ENCODE assay signal across 17 cellular contexts in the genomic region with DNA sequence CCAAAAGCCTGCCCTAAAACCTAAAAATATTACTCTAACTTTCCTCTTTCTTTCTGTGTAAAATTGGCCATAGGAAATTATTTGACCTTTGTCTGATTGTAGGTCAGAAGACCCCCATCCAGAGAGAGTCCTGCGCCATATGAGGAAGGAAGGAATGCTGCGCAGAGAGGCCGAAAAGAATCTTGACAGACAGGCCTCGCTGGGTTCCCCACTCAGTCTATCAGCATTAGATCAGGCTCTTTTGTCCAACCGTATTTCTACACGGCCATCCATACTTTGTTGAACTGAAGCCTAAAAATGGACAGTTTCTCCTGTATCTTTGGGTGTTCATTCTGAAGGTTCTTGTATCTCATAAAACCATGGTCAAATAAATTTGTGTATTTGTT. TPM values are rescaled to one million over a fixed set of nuclear protein-coding genes. Genes with fewer than 3 reads are reported as not detected.
A peak's percentile ranks its signal among the peaks of the same experiment; 100 is the strongest.
DNase-seq lines count a peak whose midpoint lies in the region; ATAC-seq and TF ChIP-seq lines count a peak whose summit lies in the region.
"Had no signal": no experiment of that assay in that cellular context is flagged by ENCODE, and none has a peak within 500 bp of the region (broad histone marks: within the 10 kb centered on the region; RNA-seq: fewer than 3 reads in every experiment).

No MANE protein-coding gene starts in this region.

- no peaks in the 10 kb centered on the region for H3K79me2 ChIP-seq in hepatocyte
- no peaks in the 10 kb centered on the region for H3K79me2 ChIP-seq in Karpas-422 (ENCODE audit: low read length)

- ATAC-seq in psoas muscle (peak in 3 of 4 donors; percentile 2 to 11 (median 5)), upper lobe of left lung (ENCODE audit: low FRiP score in 2 of 2) (no peak), HG02970 (IDR thresholded peaks at IDR 0.05; ENCODE audit: low FRiP score, unreplicated experiment) (no peak)
- ATAC-seq: A549 had no signal

- BruUV-seq in Caco-2 (replicated peaks; lab: Mats Ljungman, UMichigan): no TSS peak

- WGBS in hepatocyte (ENCODE audit: low lambda C conversion rate, missing lambda C conversion rate): 89% methylated on average over 6 of the region's 6 CpGs
- WGBS in psoas muscle, 3 donors: 57 to 84% (median 66%) methylated on average over 6 of the region's 6 CpGs
- WGBS in upper lobe of left lung, 2 donors: 84 to 93% methylated on average over 6 of the region's 6 CpGs

- peak overlapping the region; percentile 91 for H3K27ac ChIP-seq in hepatocyte
- H3K27ac ChIP-seq in psoas muscle: peak overlapping the region; percentile 88
- H3K27ac ChIP-seq in Karpas-422 (ENCODE audit: low read length): no peak overlapping the region
- H3K27ac ChIP-seq in upper lobe of left lung: no peak overlapping the region
- H3K27ac ChIP-seq: A549, C4-2B had no signal

- H3K27ac Mint-ChIP-seq in Caco-2 (ENCODE audit: unreplicated experiment): peak overlapping the region; percentile 46
- H3K27ac Mint-ChIP-seq: CD4-positive, alpha-beta memory T cell had no signal

- H3K4me2 ChIP-seq in hepatocyte (no peak overlapping the region), Karpas-422 (ENCODE audit: low read depth, low read length, poor library complexity, severe bottlenecking) (no peak overlapping the region)
- H3K4me2 ChIP-seq: A549 had no signal

- CTCF ChIA-PET in Caco-2 (lab: Charles Lee): no interaction called here

- H3K4me3 Mint-ChIP-seq in Caco-2 (ENCODE audit: unreplicated experiment): no peak overlapping the region
- H3K4me3 Mint-ChIP-seq: CD4-positive, alpha-beta memory T cell had no signal

- intact Hi-C loops in Caco-2 (cut with micrococcal nuclease; ENCODE audit: unreplicated experiment) (no loop called here), psoas muscle (cut with DNase I) (no loop called here)

- no peaks in the 10 kb centered on the region for H3K27me3 ChIP-seq in Caco-2 (replicated peaks; ENCODE audit: control insufficient read depth, insufficient read depth, low read length)
- peaks cover 35% of the 10 kb centered on the region for H3K27me3 ChIP-seq in hepatocyte
- peaks cover 0 to 6% (median 0%) of the 10 kb centered on the region in 3 donors for H3K27me3 ChIP-seq in psoas muscle (ENCODE audit: insufficient read depth in 3 of 3, low read length in 2 of 3)
- H3K27me3 ChIP-seq in Karpas-422 (ENCODE audit: low read length): no peaks in the 10 kb centered on the region
- H3K27me3 ChIP-seq in upper lobe of left lung: peaks cover 2 to 25% (median 13%) of the 10 kb centered on the region in 4 donors

- H4K20me1 ChIP-seq in hepatocyte (ENCODE audit: insufficient read depth, poor library complexity, severe bottlenecking): no peaks in the 10 kb centered on the region
- no peaks in the 10 kb centered on the region for H4K20me1 ChIP-seq in Karpas-422 (ENCODE audit: insufficient read depth, low read depth, low read length)

- H2AFZ ChIP-seq in hepatocyte (no peak overlapping the region), Karpas-422 (ENCODE audit: low read length) (no peak overlapping the region)

- no peak for DNase-seq in Caco-2
- peak; percentile 28 for DNase-seq in ELF-1 (ENCODE audit: low read depth, low spot score)
- no peak for DNase-seq in hepatocyte (ENCODE audit: low spot score)
- no peak for DNase-seq in psoas muscle
- no peak for DNase-seq in Karpas-422
- no peak for DNase-seq in upper lobe of left lung
- DNase-seq: BE2C; CD4-positive, alpha-beta memory T cell; DMS153; DMS79 treated with DMSO at 0.1 percent for 48 hours; GDM1 had no signal

- no peaks in the 10 kb centered on the region for H3K36me3 ChIP-seq in Caco-2 (ENCODE audit: control insufficient read depth, insufficient read depth, low read length)
- no peaks in the 10 kb centered on the region for H3K36me3 ChIP-seq in hepatocyte (replicated peaks; ENCODE audit: insufficient read depth, low read depth)
- H3K36me3 ChIP-seq in psoas muscle (ENCODE audit: insufficient read depth in 1 of 2, low read depth in 1 of 2): peaks cover 6 to 46% of the 10 kb centered on the region in 2 donors
- H3K36me3 ChIP-seq in Karpas-422 (ENCODE audit: insufficient read depth, low read length): no peaks in the 10 kb centered on the region
- H3K36me3 ChIP-seq in upper lobe of left lung: no peaks in the 10 kb centered on the region
- H3K36me3 ChIP-seq: BE2C, HAP-1 had no signal

- H3K4me3 ChIP-seq in Caco-2 (ENCODE audit: low read depth, low read length): no peak overlapping the region
- H3K4me3 ChIP-seq in hepatocyte: no peak overlapping the region
- no peak overlapping the region for H3K4me3 ChIP-seq in psoas muscle
- no peak overlapping the region for H3K4me3 ChIP-seq in Karpas-422 (ENCODE audit: low read length)
- H3K4me3 ChIP-seq in upper lobe of left lung: no peak overlapping the region
- H3K4me3 ChIP-seq: A549, HAP-1 had no signal

- H3K4me1 ChIP-seq in Caco-2 (peaks cover 37% of the 10 kb centered on the region), hepatocyte (ENCODE audit: insufficient read depth) (peaks cover 24% of the 10 kb centered on the region), psoas muscle (peaks cover 14% of the 10 kb centered on the region), Karpas-422 (ENCODE audit: low read length) (no peaks in the 10 kb centered on the region), upper lobe of left lung (peaks cover 8 to 16% (median 12%) of the 10 kb centered on the region in 4 donors)
- H3K4me1 ChIP-seq: BE2C, HAP-1 had no signal

- H3K9ac ChIP-seq in Karpas-422 (ENCODE audit: low read length): no peak overlapping the region

- POLR2A ChIA-PET in Caco-2 (lab: Charles Lee): no interaction called here

- TF ChIP-seq CTCF in Caco-2 (IDR thresholded peaks at IDR 0.05; ENCODE audit: insufficient read depth in 1 of 2, low read depth in 1 of 2, low read length in 1 of 2, severe bottlenecking in 1 of 2, unreplicated experiment in 1 of 2) (no peak), hepatocyte (IDR thresholded peaks at IDR 0.05; ENCODE audit: poor library complexity) (no peak), psoas muscle (IDR thresholded peaks at IDR 0.05) (no peak), upper lobe of left lung (IDR thresholded peaks at IDR 0.05) (no peak)

- H3K9me2 ChIP-seq in hepatocyte (replicated peaks; ENCODE audit: insufficient read depth): no peaks in the 10 kb centered on the region
- H3K9me2 ChIP-seq in Karpas-422 (replicated peaks; ENCODE audit: insufficient read depth, low read length): no peaks in the 10 kb centered on the region

- H3K36me3 Mint-ChIP-seq in Caco-2 (ENCODE audit: insufficient read depth, unreplicated experiment): no peaks in the 10 kb centered on the region
- H3K36me3 Mint-ChIP-seq: CD4-positive, alpha-beta memory T cell had no signal

- no peaks in the 10 kb centered on the region for H3K9me3 Mint-ChIP-seq in Caco-2 (ENCODE audit: unreplicated experiment)
- H3K9me3 Mint-ChIP-seq: CD4-positive, alpha-beta memory T cell had no signal

- peaks cover 20% of the 10 kb centered on the region for H3K4me1 Mint-ChIP-seq in Caco-2 (ENCODE audit: low read depth, unreplicated experiment)

- TF ChIP-seq EP300 in upper lobe of left lung (IDR thresholded peaks at IDR 0.05): no peak

- TF ChIP-seq POLR2A in upper lobe of left lung (IDR thresholded peaks at IDR 0.05): no peak

- no peaks in the 10 kb centered on the region for H3K27me3 Mint-ChIP-seq in Caco-2 (ENCODE audit: insufficient read depth, unreplicated experiment)

- no peaks in the 10 kb centered on the region for H3K9me3 ChIP-seq in Caco-2
- no peaks in the 10 kb centered on the region for H3K9me3 ChIP-seq in hepatocyte (ENCODE audit: low read depth)
- H3K9me3 ChIP-seq in psoas muscle: no peaks in the 10 kb centered on the region
- no peaks in the 10 kb centered on the region for H3K9me3 ChIP-seq in Karpas-422 (ENCODE audit: low read length)
- no peaks in the 10 kb centered on the region for H3K9me3 ChIP-seq in upper lobe of left lung
- H3K9me3 ChIP-seq: A549, BE2C, HAP-1 had no signal

RNA-seq across cellular contexts. Expression of gene SLC30A2, which starts 4.3 kb away (rescaled TPM):
- total RNA-seq in Caco-2 (2022): 1.1 and 3.0 TPM in 2 replicates
- 1.8 and 6.6 TPM in 2 replicates for total RNA-seq in hepatocyte
- 4.5 and 4.8 TPM in 2 replicates for polyA plus RNA-seq in hepatocyte
- total RNA-seq in psoas muscle: 1 to 10 TPM in 3 of 4 donors, under 1 TPM in 1; 0.32 to 7.8 (median 4.2) TPM
- 1 to 10 TPM in 1 of 3 donors, under 1 TPM in 2; 0.21 to 1.2 (median 0.70) TPM for polyA plus RNA-seq in psoas muscle
- not detected in 2 replicates for total RNA-seq in Karpas-422 (2014; rRNA removed; shearing (Covaris generic); ENCODE audit: low replicate concordance)
- total RNA-seq in upper lobe of left lung: under 1 TPM in 3 of 6 donors, not detected in 3; 0.09 to 0.27 (median 0.15) TPM
- total RNA-seq: CD4-positive, alpha-beta memory T cell had no signal
- polyA plus RNA-seq: A549; AG04450; CD4-positive, alpha-beta memory T cell had no signal

RNA-seq across cellular contexts. Expression of gene TRIM63, which starts 17.2 kb away (rescaled TPM):
- total RNA-seq in Caco-2 (2022) (not detected in 2 replicates), hepatocyte (2.9 and 5.7 TPM in 2 replicates), psoas muscle (1,000 to 10,000 TPM in 1 of 4 donors, 100 to 1,000 TPM in 2, 10 to 100 TPM in 1; 74.2 to 2,937 (median 350) TPM), upper lobe of left lung (under 1 TPM in 3 of 6 donors, not detected in 3; 0.26 to 0.61 (median 0.34) TPM)
- polyA plus RNA-seq in hepatocyte (8.2 and 9.5 TPM in 2 replicates), psoas muscle (1,000 to 10,000 TPM in 2 of 3 donors, 100 to 1,000 TPM in 1; 369 to 2,799 (median 1,951) TPM)
- total RNA-seq in Karpas-422 (2014; rRNA removed; shearing (Covaris generic); ENCODE audit: low replicate concordance): not detected in 2 replicates
- total RNA-seq: CD4-positive, alpha-beta memory T cell; H1 had no signal
- polyA plus RNA-seq: A549; AG04450; CD4-positive, alpha-beta memory T cell; H1 had no signal

RNA-seq across cellular contexts. Expression of gene EXTL1, which starts 28.7 kb away (rescaled TPM):
- total RNA-seq in Caco-2 (2022): 0.09 and 0.34 TPM in 2 replicates
- total RNA-seq in hepatocyte: 0.17 and 0.84 TPM in 2 replicates
- 1.3 and 1.6 TPM in 2 replicates for polyA plus RNA-seq in hepatocyte
- 1 to 10 TPM in 3 of 4 donors, under 1 TPM in 1; 0.39 to 4.6 (median 2.1) TPM for total RNA-seq in psoas muscle
- 1 to 10 TPM in 1 of 3 donors, under 1 TPM in 2; 0.61 to 1.1 (median 0.90) TPM for polyA plus RNA-seq in psoas muscle
- not detected in 2 replicates for total RNA-seq in Karpas-422 (2014; rRNA removed; shearing (Covaris generic); ENCODE audit: low replicate concordance)
- under 1 TPM in 3 of 6 donors, not detected in 3; under 0.01 to 0.24 (median 0.20) TPM for total RNA-seq in upper lobe of left lung
- polyA plus RNA-seq: CD4-positive, alpha-beta memory T cell had no signal

RNA-seq across cellular contexts. Expression of gene PAFAH2, which starts 52.4 kb away (rescaled TPM):
- 8.0 and 11.1 TPM in 2 replicates for total RNA-seq in Caco-2 (2022)
- 19.6 and 24.6 TPM in 2 replicates for total RNA-seq in hepatocyte
- 22.7 TPM in 2 replicates for polyA plus RNA-seq in hepatocyte
- total RNA-seq in psoas muscle: 10 to 100 TPM in 3 of 4 donors, 1 to 10 TPM in 1; 5.5 to 15.8 (median 13.3) TPM
- polyA plus RNA-seq in psoas muscle: 10 to 100 TPM in 1 of 3 donors, 1 to 10 TPM in 2; 5.1 to 30.1 (median 8.8) TPM
- 1.6 and 3.6 TPM in 2 replicates for total RNA-seq in Karpas-422 (2014; rRNA removed; shearing (Covaris generic); ENCODE audit: low replicate concordance)
- 10 to 100 TPM; 12.6 to 20.1 (median 15.1) TPM for total RNA-seq in upper lobe of left lung

Comparison
In these comparisons a context has a peak if more than half of its experiments do, and no peak if none do; other contexts are left out.
1. H3K27ac ChIP-seq: peak in hepatocyte (single experiment) and psoas muscle (single experiment); none in Karpas-422 (single experiment) and upper lobe of left lung (0 of 4).
2. ATAC-seq: peak in psoas muscle (3 of 4); none in upper lobe of left lung (0 of 2) and HG02970 (single experiment).
3. RNA of gene TRIM63, which starts 17.2 kb away (total RNA-seq): 74.2 to 2,937 TPM in psoas muscle; 2.9 to 5.7 TPM in hepatocyte, 0.26 to 0.61 TPM in upper lobe of left lung, not detected in Caco-2 and not detected in Karpas-422; every median in the first group is over 10 times any median in the second.